In the genomic region with DNA sequence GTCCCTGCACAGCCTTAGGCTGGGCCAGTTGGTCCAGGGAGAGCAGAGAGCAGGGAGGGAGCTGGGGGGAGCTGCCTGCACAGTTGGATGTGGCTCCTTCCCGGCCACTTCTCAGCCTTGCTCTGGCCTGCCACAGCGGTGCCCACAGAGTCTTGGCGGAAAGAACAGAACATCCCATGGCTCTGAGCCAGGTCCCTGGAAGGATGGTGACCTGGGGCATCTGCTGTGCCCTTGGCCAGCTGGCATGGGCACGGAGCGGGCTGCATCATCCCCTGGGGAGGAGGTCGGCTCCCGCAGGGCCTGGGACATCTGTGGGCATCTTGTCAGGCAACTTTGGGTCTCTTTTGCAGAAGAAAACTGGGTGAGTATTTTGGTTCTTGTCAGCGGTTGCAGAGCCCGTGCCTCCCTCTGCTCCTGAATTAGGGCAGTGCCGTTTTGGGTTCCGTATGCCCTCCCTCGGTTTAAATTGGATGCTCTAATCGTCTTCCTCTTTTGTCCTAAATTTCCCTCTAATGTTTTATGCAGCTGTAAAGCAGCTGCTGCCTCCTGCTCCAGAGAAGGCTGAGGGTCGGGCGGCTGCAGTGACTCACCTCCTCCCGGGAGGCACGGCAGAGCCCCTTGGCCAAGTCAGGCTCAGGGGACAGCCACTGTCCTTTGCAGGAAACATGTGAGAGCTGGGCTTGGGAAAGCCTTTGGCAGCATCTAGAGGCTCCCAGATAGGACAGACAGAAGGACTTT, we compare ENCODE assay signal across 14 cellular contexts. TPM values are rescaled to one million over a fixed set of nuclear protein-coding genes. Genes with fewer than 3 reads are reported as not detected.
DNase-seq lines count a peak whose midpoint lies in the region; ATAC-seq and TF ChIP-seq lines count a peak whose summit lies in the region.
"Had no signal": no experiment of that assay in that cellular context is flagged by ENCODE, and none has a peak within 500 bp of the region (broad histone marks: within the 10 kb centered on the region; RNA-seq: fewer than 3 reads in every experiment).

No MANE protein-coding gene starts in this region.

- no peak for TF ChIP-seq CTCF in glutamatergic neuron (IDR thresholded peaks at IDR 0.05; ENCODE audit: partially characterized antibody, unreplicated experiment)
- no peak for TF ChIP-seq CTCF in suprapubic skin (IDR thresholded peaks at IDR 0.05)

- no peak overlapping the region for H3K9ac ChIP-seq in SK-N-MC (ENCODE audit: insufficient read length)

- H3K36me3 Mint-ChIP-seq in activated CD4-positive, alpha-beta T cell treated with anti-CD3 and anti-CD28 coated beads, Interleukin-2, amount 10 ng/mL, durations not matched to agents 7 days and 5 days (ENCODE audit: low read depth), result peaks cover 2% of the 10 kb centered on the region
- no peaks in the 10 kb centered on the region for H3K36me3 Mint-ChIP-seq in glutamatergic neuron (ENCODE audit: unreplicated experiment)

- H3K4me3 ChIP-seq in SK-N-MC (no peak overlapping the region), suprapubic skin (no peak overlapping the region)
- H3K4me3 ChIP-seq: pancreas had no signal

- no peaks in the 10 kb centered on the region for H3K27me3 Mint-ChIP-seq in activated CD4-positive, alpha-beta T cell treated with anti-CD3 and anti-CD28 coated beads, Interleukin-2, amount 10 ng/mL, durations not matched to agents 7 days and 5 days
- peaks cover 4% of the 10 kb centered on the region for H3K27me3 Mint-ChIP-seq in glutamatergic neuron (ENCODE audit: unreplicated experiment)

- H3K36me3 ChIP-seq in SK-N-MC (ENCODE audit: insufficient read depth, low read length) (no peaks in the 10 kb centered on the region), suprapubic skin (no peaks in the 10 kb centered on the region)
- H3K36me3 ChIP-seq: brain microvascular endothelial cell, pancreas had no signal

- no peak overlapping the region for H3K4me3 Mint-ChIP-seq in activated CD4-positive, alpha-beta T cell treated with anti-CD3 and anti-CD28 coated beads, Interleukin-2, amount 10 ng/mL, durations not matched to agents 7 days and 5 days
- peak overlapping the region; percentile 32 for H3K4me3 Mint-ChIP-seq in glutamatergic neuron (ENCODE audit: unreplicated experiment)

- peak overlapping the region; percentile 31; the same call in 1 of the 2 replicates for H3K27ac ChIP-seq in SK-N-MC
- H3K27ac ChIP-seq in suprapubic skin, result peak overlapping the region; percentile 23
- H3K27ac ChIP-seq: brain microvascular endothelial cell, pancreas had no signal

- no peaks in the 10 kb centered on the region for H3K9me3 Mint-ChIP-seq in activated CD4-positive, alpha-beta T cell treated with anti-CD3 and anti-CD28 coated beads, Interleukin-2, amount 10 ng/mL, durations not matched to agents 7 days and 5 days
- H3K9me3 Mint-ChIP-seq in glutamatergic neuron (ENCODE audit: unreplicated experiment), result no peaks in the 10 kb centered on the region

- peaks cover 44% of the 10 kb centered on the region for H3K4me1 Mint-ChIP-seq in activated CD4-positive, alpha-beta T cell treated with anti-CD3 and anti-CD28 coated beads, Interleukin-2, amount 10 ng/mL, durations not matched to agents 7 days and 5 days
- H3K4me1 Mint-ChIP-seq in glutamatergic neuron (ENCODE audit: low read depth, unreplicated experiment), result peaks cover 23% of the 10 kb centered on the region

- peak overlapping the region; percentile 38 for H3K27ac Mint-ChIP-seq in activated CD4-positive, alpha-beta T cell treated with anti-CD3 and anti-CD28 coated beads, Interleukin-2, amount 10 ng/mL, durations not matched to agents 7 days and 5 days
- H3K27ac Mint-ChIP-seq in glutamatergic neuron (ENCODE audit: unreplicated experiment), result peak overlapping the region; percentile 85

- peaks cover 7% of the 10 kb centered on the region for H3K27me3 ChIP-seq in suprapubic skin
- H3K27me3 ChIP-seq: brain microvascular endothelial cell, pancreas had no signal

- POLR2A ChIA-PET in activated CD4-positive, alpha-beta T cell treated with anti-CD3 and anti-CD28 coated beads, Interleukin-2, amount 10 ng/mL, durations not matched to agents 7 days and 5 days (lab: Charles Lee), result interaction anchor here (0.7 kb wide), 1 partner anchor 30 kb away, joined by 3 read pairs; no protein-coding TSS in a partner anchor

- ATAC-seq in HG03097 (IDR thresholded peaks at IDR 0.05; ENCODE audit: low FRiP score, unreplicated experiment), result no peak
- ATAC-seq: pancreas had no signal

- CTCF ChIA-PET in activated CD4-positive, alpha-beta T cell treated with anti-CD3 and anti-CD28 coated beads, Interleukin-2, amount 10 ng/mL, durations not matched to agents 7 days and 5 days (lab: Charles Lee), result interaction anchor here (0.5 to 1.6 kb wide), 4 partner anchors 10 to 138 kb away, joined by 3 to 6 read pairs (median 4); a partner anchor contains a TSS

- DNase-seq in activated CD4-positive, alpha-beta T cell treated with anti-CD3 and anti-CD28 coated beads, Interleukin-2, amount 10 ng/mL, durations not matched to agents 7 days and 5 days, result no peak
- no peak for DNase-seq in activated CD4-positive, alpha-beta T cell treated with anti-CD3 and anti-CD28 coated beads for 4 hours
- no peak for DNase-seq in SK-N-MC (ENCODE audit: low read depth, low spot score)
- no peak for DNase-seq in glutamatergic neuron
- DNase-seq in suprapubic skin (ENCODE audit: low spot score in 2 of 2), result no peak
- DNase-seq in SKM-1 (lab: John Stamatoyannopoulos, UW; ENCODE audit: unreplicated experiment), result no peak
- DNase-seq in cerebellar cortex (ENCODE audit: low spot score), result no peak
- DNase-seq: activated CD4-positive, alpha-beta T cell treated with anti-CD3 and anti-CD28 coated beads, Interleukin-2, amount 50 U/mL, for 1 hour; AML-193; brain microvascular endothelial cell; HCEC 1CT; NCI-H82; pancreas had no signal

- no peaks in the 10 kb centered on the region for H3K9me3 ChIP-seq in SK-N-MC (ENCODE audit: low read depth, low read length)
- H3K9me3 ChIP-seq in suprapubic skin, result no peaks in the 10 kb centered on the region
- H3K9me3 ChIP-seq: pancreas had no signal

- peaks cover 73% of the 10 kb centered on the region for H3K4me1 ChIP-seq in suprapubic skin

- 22% methylated on average over 12 of the region's 17 CpGs for WGBS in suprapubic skin

- no peak for TF ChIP-seq EP300 in suprapubic skin (IDR thresholded peaks at IDR 0.05)

- no peak for TF ChIP-seq POLR2A in suprapubic skin (IDR thresholded peaks at IDR 0.05)

RNA-seq across cellular contexts. Expression of a gene that starts 10.5 kb away (rescaled TPM):
- 1 to 10 TPM; 4.1 to 4.4 TPM for total RNA-seq in activated CD4-positive, alpha-beta T cell treated with anti-CD3 and anti-CD28 coated beads, Interleukin-2, amount 10 ng/mL, durations not matched to agents 7 days and 5 days
- total RNA-seq in glutamatergic neuron (ENCODE audit: unreplicated experiment) (3.9 TPM), suprapubic skin (10 to 100 TPM; 12.1 to 14.9 (median 13.7) TPM)

RNA-seq across cellular contexts. Expression of a gene that starts 13.1 kb away (rescaled TPM):
- 10 to 100 TPM; 50.2 to 56.4 TPM for total RNA-seq in activated CD4-positive, alpha-beta T cell treated with anti-CD3 and anti-CD28 coated beads, Interleukin-2, amount 10 ng/mL, durations not matched to agents 7 days and 5 days
- total RNA-seq in glutamatergic neuron (ENCODE audit: unreplicated experiment) (16.0 TPM), suprapubic skin (10 to 100 TPM; 37.0 to 66.9 (median 57.8) TPM)
